ENCODE assay signal across 9 cellular contexts in the genomic region with DNA sequence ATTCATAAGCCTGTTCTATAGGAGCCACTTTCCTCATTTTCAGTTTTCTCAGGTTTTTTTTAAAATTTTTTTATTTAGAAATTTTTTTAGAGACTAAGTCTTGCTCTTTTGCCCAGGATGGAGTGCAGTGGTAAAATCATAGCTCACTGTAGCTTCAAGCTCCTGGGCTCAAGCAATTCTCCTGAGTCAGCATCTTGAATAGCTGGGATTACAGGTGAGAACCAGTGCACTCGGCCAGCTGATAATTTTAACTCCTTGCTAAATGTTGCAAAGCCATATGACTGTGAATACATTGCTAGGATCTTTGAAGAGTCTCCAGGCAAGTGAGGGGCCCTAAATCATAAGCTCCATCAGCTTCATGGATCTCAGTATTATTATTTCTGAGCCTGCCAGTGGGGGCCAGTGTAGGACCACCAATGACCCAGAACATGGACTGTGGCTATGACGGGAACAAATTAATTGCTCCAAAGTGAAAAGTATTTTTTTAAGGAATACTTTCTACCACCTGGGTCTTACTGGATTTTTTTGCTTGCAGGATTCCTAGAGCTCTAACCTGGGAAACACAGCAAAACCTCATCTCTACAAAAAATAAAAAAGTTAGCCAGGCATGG.
DNase-seq lines count a peak whose midpoint lies in the region; ATAC-seq and TF ChIP-seq lines count a peak whose summit lies in the region.
"Had no signal": no experiment of that assay in that cellular context is flagged by ENCODE, and none has a peak within 500 bp of the region (broad histone marks: within the 10 kb centered on the region; RNA-seq: fewer than 3 reads in every experiment).

No MANE protein-coding gene starts in this region.

- ATAC-seq in HG03432 (IDR thresholded peaks at IDR 0.05; ENCODE audit: unreplicated experiment): no peak
- ATAC-seq in GM19023 (IDR thresholded peaks at IDR 0.05; ENCODE audit: unreplicated experiment): no peak

- H3K4me3 ChIP-seq in fibroblast of pulmonary artery (replicated peaks; ENCODE audit: low read depth, low read length): no peak overlapping the region

- DNase-seq in AG09319 (ENCODE audit: extremely low read depth, low read depth): no peak
- peak; percentile 60 for DNase-seq in RKO (ENCODE audit: low spot score)
- DNase-seq in fibroblast of pulmonary artery (ENCODE audit: low read depth): peak; percentile 36
- no peak for DNase-seq in stimulated activated CD4-positive, alpha-beta T cell treated with anti-CD3 and anti-CD28 coated beads, Interleukin-15, amount 100 ng/mL, for 24 hours
- no peak for DNase-seq in C1 segment of cervical spinal cord (lab: John Stamatoyannopoulos, UW)
- DNase-seq: anterior cingulate cortex had no signal

- TF ChIP-seq CTCF in AG09319 (IDR thresholded peaks at IDR 0.05; ENCODE audit: low read depth, low read length): peak; percentile 14
- TF ChIP-seq CTCF in GM12873 (IDR thresholded peaks at IDR 0.05; ENCODE audit: insufficient read depth, low read depth, low read length, missing control alignments): peak; percentile 41
- peak; percentile 30 for TF ChIP-seq CTCF in fibroblast of pulmonary artery (IDR thresholded peaks at IDR 0.05; ENCODE audit: low read length, missing control alignments)

Comparison
In these comparisons a context has a peak if more than half of its experiments do, and no peak if none do; other contexts are left out.
1. DNase-seq: peak in RKO (single experiment) and fibroblast of pulmonary artery (single experiment); none in AG09319 (single experiment), stimulated activated CD4-positive, alpha-beta T cell treated with anti-CD3 and anti-CD28 coated beads, Interleukin-15, amount 100 ng/mL, for 24 hours (single experiment) and C1 segment of cervical spinal cord (0 of 14).
2. Peak in every context shown above with its lines, with median percentiles within 50 percentile points of each other: CTCF ChIP-seq.